Comparison of ENCODE assay signal across 13 cellular contexts in the genomic region with DNA sequence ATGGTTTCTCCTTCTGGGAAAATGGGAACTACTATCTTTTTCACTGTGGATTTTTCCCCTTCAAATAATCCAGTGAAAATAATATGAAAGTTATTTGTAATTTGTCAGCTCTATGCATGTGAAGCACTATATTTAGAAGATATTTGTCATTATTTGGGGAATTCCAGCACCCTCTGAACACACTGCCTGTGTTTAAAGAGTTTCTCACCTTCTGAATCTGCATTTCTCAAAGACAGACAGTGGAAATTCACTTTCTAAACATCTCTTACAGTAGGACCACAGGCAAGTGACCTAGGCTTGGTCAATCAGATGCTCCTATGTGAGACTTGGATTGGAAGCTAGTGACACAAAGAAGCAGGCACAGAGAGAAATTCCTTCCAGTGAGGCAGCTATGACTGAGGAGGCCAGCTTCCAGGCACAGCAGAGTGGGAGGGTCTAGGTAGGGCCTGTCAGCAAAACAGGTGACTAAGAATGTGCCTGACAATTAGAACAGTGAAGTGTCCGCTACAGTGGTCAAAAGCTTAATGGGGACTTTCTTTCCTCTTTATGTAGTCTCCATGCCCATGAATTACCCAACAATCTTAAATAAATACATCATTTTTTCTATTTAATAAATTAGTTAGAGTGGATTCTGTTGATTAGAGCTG.
A peak's percentile ranks its signal among the peaks of the same experiment; 100 is the strongest.
DNase-seq lines count a peak whose midpoint lies in the region; ATAC-seq and TF ChIP-seq lines count a peak whose summit lies in the region.
"Had no signal": no experiment of that assay in that cellular context is flagged by ENCODE, and none has a peak within 500 bp of the region (broad histone marks: within the 10 kb centered on the region; RNA-seq: fewer than 3 reads in every experiment).

No MANE protein-coding gene starts in this region.

- H3K27ac ChIP-seq in left lung (no peak overlapping the region), coronary artery (no peak overlapping the region)
- H3K27ac ChIP-seq: BLaER1 treated with 17β-estradiol and CSF1 and Interleukin-3, amounts not matched to agents 10 nM and 100 nM; SK-N-MC had no signal

- no peaks in the 10 kb centered on the region for H3K27me3 ChIP-seq in left lung
- H3K27me3 ChIP-seq: BLaER1 treated with 17β-estradiol and CSF1 and Interleukin-3, amounts not matched to agents 10 nM and 100 nM had no signal

- H3K4me3 ChIP-seq in fibroblast of mammary gland (ENCODE audit: control insufficient read depth, low read depth, low read length), result no peak overlapping the region
- no peak overlapping the region for H3K4me3 ChIP-seq in left lung
- H3K4me3 ChIP-seq in coronary artery, result no peak overlapping the region
- H3K4me3 ChIP-seq: BLaER1 treated with 17β-estradiol and CSF1 and Interleukin-3, amounts not matched to agents 10 nM and 100 nM; SK-N-MC had no signal

- intact Hi-C loops in left lung (cut with DNase I), result no loop called here

- peak; percentile 22 for DNase-seq in fibroblast of mammary gland (ENCODE audit: low read depth)
- DNase-seq in left lung, result no peak
- DNase-seq in coronary artery (ENCODE audit: low spot score), result no peak
- DNase-seq: effector memory CD4-positive, alpha-beta T cell; hippocampal formation; NCI-H446 had no signal

- TF ChIP-seq CTCF in fibroblast of mammary gland (conservative IDR thresholded peaks at IDR 0.05; ENCODE audit: control insufficient read depth, insufficient read depth, low read depth, low read length) (no peak), left lung (IDR thresholded peaks at IDR 0.05) (no peak), coronary artery (IDR thresholded peaks at IDR 0.05) (no peak)

- H3K4me1 ChIP-seq in left lung, result no peaks in the 10 kb centered on the region
- H3K4me1 ChIP-seq: BLaER1 treated with 17β-estradiol and CSF1 and Interleukin-3, amounts not matched to agents 10 nM and 100 nM had no signal

- no peaks in the 10 kb centered on the region for H3K36me3 ChIP-seq in left lung
- H3K36me3 ChIP-seq: BLaER1 treated with 17β-estradiol and CSF1 and Interleukin-3, amounts not matched to agents 10 nM and 100 nM had no signal

- ATAC-seq in GM18499 (IDR thresholded peaks at IDR 0.05; ENCODE audit: insufficient read depth, unreplicated experiment), result peak; percentile 70
- ATAC-seq in GM21825 (IDR thresholded peaks at IDR 0.05; ENCODE audit: unreplicated experiment), result peak; percentile 79
- ATAC-seq in HG03378 (IDR thresholded peaks at IDR 0.05; ENCODE audit: unreplicated experiment), result peak; percentile 78
- ATAC-seq in GM18517 (IDR thresholded peaks at IDR 0.05; ENCODE audit: unreplicated experiment), result no peak
- no peak for ATAC-seq in left lung
- ATAC-seq in GM21737 (IDR thresholded peaks at IDR 0.05; ENCODE audit: unreplicated experiment), result no peak

- H3K9me3 ChIP-seq in left lung, result no peaks in the 10 kb centered on the region
- H3K9me3 ChIP-seq: BLaER1 treated with 17β-estradiol and CSF1 and Interleukin-3, amounts not matched to agents 10 nM and 100 nM had no signal

Comparison
In these comparisons a context has a peak if more than half of its experiments do, and no peak if none do; other contexts are left out.
1. ATAC-seq: peak in GM18499 (single experiment), GM21825 (single experiment) and HG03378 (single experiment); none in GM18517 (single experiment), left lung (single experiment) and GM21737 (single experiment).